20 cellular contexts compared by ENCODE assay signal in the genomic region with DNA sequence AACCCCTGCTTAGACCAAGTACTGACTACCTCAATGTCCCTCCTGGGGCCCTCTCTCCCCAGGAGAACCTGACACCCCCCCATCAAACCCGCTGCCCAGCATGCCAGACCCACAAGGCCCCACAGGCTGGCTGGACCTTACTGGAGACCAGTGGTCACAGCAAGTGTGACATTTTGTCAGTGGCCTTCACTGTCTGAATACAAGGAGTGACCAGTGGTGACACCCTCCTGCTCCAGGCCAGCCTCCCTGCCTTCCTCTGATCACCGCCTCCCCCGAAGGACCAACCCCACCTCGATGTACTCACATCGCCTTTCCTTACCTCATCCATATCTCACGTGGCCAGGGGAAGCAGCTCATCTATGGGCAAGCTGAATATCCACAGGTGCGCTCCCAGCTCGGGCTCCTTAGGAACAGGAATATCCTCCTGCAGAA.
DNase-seq lines count a peak whose midpoint lies in the region; ATAC-seq, FAIRE-seq and TF ChIP-seq lines count a peak whose summit lies in the region.
"Had no signal": no experiment of that assay in that cellular context is flagged by ENCODE, and none has a peak within 500 bp of the region (broad histone marks: within the 10 kb centered on the region; RNA-seq: fewer than 3 reads in every experiment).

No MANE protein-coding gene starts in this region.

- no peak overlapping the region for H4K5ac ChIP-seq in IMR-90 (ENCODE audit: low read depth, low read length)

- WGBS in IMR-90 (ENCODE audit: extremely low coverage in 2 of 2, insufficient read length in 1 of 2), 2 experiments, result 83% methylated on average over 6 of the region's 8 CpGs; no CpG with 5 or more reads in 1 of the 2 experiments
- WGBS in tibial nerve, 2 donors, result 76 to 86% methylated on average over 8 of the region's 8 CpGs

- H3K56ac ChIP-seq in IMR-90 (ENCODE audit: extremely low read depth, insufficient read depth, low read length), result no peak overlapping the region

- H3K4me3 Mint-ChIP-seq in CD14-positive monocyte, result no peak overlapping the region
- H3K4me3 Mint-ChIP-seq in dendritic cell treated with granulocyte-macrophage colony-stimulating factor and Interleukin-4, amounts not matched to agents 40 ng/mL and 50 ng/mL, for 4 days, result no peak overlapping the region

- no peak for TF ChIP-seq CTCF in CD14-positive monocyte (IDR thresholded peaks at IDR 0.05)
- TF ChIP-seq CTCF in IMR-90 (conservative IDR thresholded peaks at IDR 0.05; ENCODE audit: low read depth, low read length), result no peak
- TF ChIP-seq CTCF in parathyroid adenoma (IDR thresholded peaks at IDR 0.05), result no peak
- TF ChIP-seq CTCF in tibial nerve (IDR thresholded peaks at IDR 0.05), result no peak

- H3K79me2 ChIP-seq in parathyroid adenoma, result no peaks in the 10 kb centered on the region

- in situ Hi-C loops in IMR-90 (cut with MboI; ENCODE audit: low sequenced_read_pairs), result no loop called here

- no peak overlapping the region for H2BK15ac ChIP-seq in IMR-90 (ENCODE audit: low read depth, low read length)

- CTCF ChIA-PET in IMR-90 (lab: Yijun Ruan, JAX), result interaction anchor here (1.9 kb wide), 1 partner anchor 11 kb away, joined by 4 read pairs; no protein-coding TSS in a partner anchor

- peaks cover 11% of the 10 kb centered on the region for H3K9me1 ChIP-seq in IMR-90 (ENCODE audit: insufficient read depth, low read length)

- H3K27me3 Mint-ChIP-seq in CD14-positive monocyte (ENCODE audit: low read depth in 3 of 3), result peaks cover 0 to 7% (median 1%) of the 10 kb centered on the region in 3 donors
- H3K27me3 Mint-ChIP-seq in dendritic cell treated with granulocyte-macrophage colony-stimulating factor and Interleukin-4, amounts not matched to agents 40 ng/mL and 50 ng/mL, for 4 days, result peaks cover 24% of the 10 kb centered on the region

- dilution Hi-C loops in IMR-90 (cut with HindIII; ENCODE audit: low sequenced_read_pairs, unreplicated experiment), result no loop called here

- H3K4me1 ChIP-seq in IMR-90 (ENCODE audit: control insufficient read depth, insufficient read depth, low read length) (peaks cover 12% of the 10 kb centered on the region), parathyroid adenoma (peaks cover 14% of the 10 kb centered on the region), tibial nerve (peaks cover 0 to 41% (median 22%) of the 10 kb centered on the region in 4 donors)

- TF ChIP-seq POLR2A in IMR-90 (IDR thresholded peaks at IDR 0.05; ENCODE audit: low read depth, low read length), result no peak
- no peak for TF ChIP-seq POLR2A in tibial nerve (IDR thresholded peaks at IDR 0.05)

- TF ChIP-seq EP300 in tibial nerve (IDR thresholded peaks at IDR 0.05), result no peak

- H2BK120ac ChIP-seq in IMR-90 (ENCODE audit: low read depth, low read length), result no peak overlapping the region

- no peak for FAIRE-seq in urothelium cell line (lab: Jason Lieb, UNC)
- FAIRE-seq: bronchial epithelial cell, frontal cortex, H1 had no signal

- H3K23ac ChIP-seq in IMR-90 (ENCODE audit: low read depth, low read length), result no peak overlapping the region

- H3K9ac ChIP-seq in IMR-90 (ENCODE audit: low read depth, low read length) (no peak overlapping the region), parathyroid adenoma (no peak overlapping the region)

- intact Hi-C loops in CD14-positive monocyte (cut with micrococcal nuclease) (no loop called here), IMR-90 (cut with micrococcal nuclease) (no loop called here)
- intact Hi-C loops in dendritic cell treated with granulocyte-macrophage colony-stimulating factor and Interleukin-4, amounts not matched to agents 40 ng/mL and 50 ng/mL, for 4 days (cut with micrococcal nuclease), result loop anchor here (10.0 kb wide), 1 partner anchor 149 kb away; a partner anchor contains a TSS

- DNase-seq in CD14-positive monocyte (ENCODE audit: low spot score) (no peak), IMR-90 (no peak), urothelium cell line (ENCODE audit: low spot score) (no peak), tibial nerve (ENCODE audit: low spot score in 2 of 2) (no peak)
- DNase-seq: activated CD4-positive, alpha-beta T cell treated with anti-CD3 and anti-CD28 coated beads, Interleukin-2, amount 50 U/mL, for 1 hour; mesendoderm; NCI-H2029; NCI-H345; right cardiac atrium; stimulated activated naive CD4-positive, alpha-beta T cell; SW 1271 had no signal

- BruUV-seq in IMR-90 (replicated peaks; lab: Mats Ljungman, UMichigan), result no TSS peak

- H4K8ac ChIP-seq in IMR-90 (ENCODE audit: low read depth in 2 of 2, low read length in 2 of 2), result no peak overlapping the region

- no peak overlapping the region for H3K4ac ChIP-seq in IMR-90 (ENCODE audit: low read depth, low read length)

- peaks cover 21% of the 10 kb centered on the region for H3K27me3 ChIP-seq in IMR-90 (ENCODE audit: control insufficient read depth, insufficient read depth, low read length)
- no peaks in the 10 kb centered on the region for H3K27me3 ChIP-seq in parathyroid adenoma (ENCODE audit: control insufficient read depth, insufficient read depth, low read length)
- H3K27me3 ChIP-seq in tibial nerve, result no peaks in the 10 kb centered on the region
- H3K27me3 ChIP-seq: adrenal gland, dorsolateral prefrontal cortex had no signal

- H4K20me1 ChIP-seq in IMR-90 (ENCODE audit: insufficient read depth, low read length), result no peaks in the 10 kb centered on the region

- H3K27ac ChIP-seq in IMR-90 (ENCODE audit: insufficient read depth, low read length), result no peak overlapping the region
- H3K27ac ChIP-seq in parathyroid adenoma, result peak overlapping the region; percentile 83
- no peak overlapping the region for H3K27ac ChIP-seq in tibial nerve
- H3K27ac ChIP-seq: dorsolateral prefrontal cortex had no signal

- no peak overlapping the region for H4K91ac ChIP-seq in IMR-90 (ENCODE audit: insufficient read depth, low read depth, low read length)

- no peak overlapping the region for H2BK5ac ChIP-seq in IMR-90 (ENCODE audit: low read depth, low read length, poor library complexity, severe bottlenecking)

- H3K18ac ChIP-seq in IMR-90 (ENCODE audit: low read depth, low read length), result no peak overlapping the region

- H3K4me3 ChIP-seq in IMR-90 (ENCODE audit: insufficient read depth, low read depth, low read length) (no peak overlapping the region), parathyroid adenoma (ENCODE audit: low read depth, low read length) (no peak overlapping the region), tibial nerve (no peak overlapping the region)
- H3K4me3 ChIP-seq: adrenal gland, dorsolateral prefrontal cortex had no signal

- H3K9me3 Mint-ChIP-seq in CD14-positive monocyte, result peaks cover 0 to 6% (median 3%) of the 10 kb centered on the region in 7 donors
- no peaks in the 10 kb centered on the region for H3K9me3 Mint-ChIP-seq in dendritic cell treated with granulocyte-macrophage colony-stimulating factor and Interleukin-4, amounts not matched to agents 40 ng/mL and 50 ng/mL, for 4 days

- H3K9me3 ChIP-seq in IMR-90 (ENCODE audit: control insufficient read depth, insufficient read depth, low read length) (peaks cover 5% of the 10 kb centered on the region; the same call in 1 of the 2 replicates), parathyroid adenoma (ENCODE audit: control insufficient read depth, low read length) (no peaks in the 10 kb centered on the region), tibial nerve (no peaks in the 10 kb centered on the region)
- H3K9me3 ChIP-seq: adrenal gland had no signal

- H2AFZ ChIP-seq in IMR-90 (replicated peaks; ENCODE audit: low read length, poor library complexity) (no peak overlapping the region), parathyroid adenoma (no peak overlapping the region)

- H3K36me3 ChIP-seq in IMR-90 (ENCODE audit: control insufficient read depth, insufficient read depth, low read length) (no peaks in the 10 kb centered on the region), parathyroid adenoma (ENCODE audit: control insufficient read depth, insufficient read depth, low read length) (no peaks in the 10 kb centered on the region), tibial nerve (no peaks in the 10 kb centered on the region)
- H3K36me3 ChIP-seq: adrenal gland had no signal

- TF ChIP-seq RAD21 in IMR-90 (IDR thresholded peaks at IDR 0.05; ENCODE audit: low read length), result no peak

- H3K36me3 Mint-ChIP-seq in CD14-positive monocyte, result no peaks in the 10 kb centered on the region
- no peaks in the 10 kb centered on the region for H3K36me3 Mint-ChIP-seq in dendritic cell treated with granulocyte-macrophage colony-stimulating factor and Interleukin-4, amounts not matched to agents 40 ng/mL and 50 ng/mL, for 4 days (ENCODE audit: low read depth)

- no peak overlapping the region for H2AK9ac ChIP-seq in IMR-90 (replicated peaks; ENCODE audit: low read depth, low read length, poor library complexity)

- H3K27ac Mint-ChIP-seq in CD14-positive monocyte, result peak overlapping the region in 5 of 7 donors; percentile 62 to 84 (median 73)
- peak overlapping the region; percentile 73 for H3K27ac Mint-ChIP-seq in dendritic cell treated with granulocyte-macrophage colony-stimulating factor and Interleukin-4, amounts not matched to agents 40 ng/mL and 50 ng/mL, for 4 days

- ATAC-seq in IMR-90 (ENCODE audit: low read depth), result no peak
- no peak for ATAC-seq in HG03432 (IDR thresholded peaks at IDR 0.05; ENCODE audit: unreplicated experiment)
- ATAC-seq: Right ventricle myocardium inferior had no signal

- POLR2A ChIA-PET in IMR-90 (lab: Charles Lee; ENCODE audit: unreplicated experiment), result no interaction called here

- H2BK20ac ChIP-seq in IMR-90 (ENCODE audit: low read depth, low read length), result 0 out of 2 replicates have a peak overlapping the region, but pooled peaks have one; percentile 57

- H3K4me1 Mint-ChIP-seq in CD14-positive monocyte, result peaks cover 79% of the 10 kb centered on the region
- peaks cover 97% of the 10 kb centered on the region for H3K4me1 Mint-ChIP-seq in dendritic cell treated with granulocyte-macrophage colony-stimulating factor and Interleukin-4, amounts not matched to agents 40 ng/mL and 50 ng/mL, for 4 days (ENCODE audit: low read depth)

- peak overlapping the region; percentile 52; the same call in 1 of the 2 replicates for H2AK5ac ChIP-seq in IMR-90 (ENCODE audit: low read depth, low read length)

- H3K4me2 ChIP-seq in IMR-90 (ENCODE audit: low read depth, low read length) (no peak overlapping the region), parathyroid adenoma (ENCODE audit: low read length) (no peak overlapping the region)

- H3K79me1 ChIP-seq in IMR-90 (ENCODE audit: low read depth in 1 of 2, low read length in 2 of 2), result no peaks in the 10 kb centered on the region

- H3K14ac ChIP-seq in IMR-90 (replicated peaks; ENCODE audit: low read depth, low read length), result no peak overlapping the region

TF ChIP-seq in IMR-90, 13 proteins besides CTCF, POLR2A, EP300 and RAD21 (continues in another document):
- TF ChIP-seq, protein P1, sequence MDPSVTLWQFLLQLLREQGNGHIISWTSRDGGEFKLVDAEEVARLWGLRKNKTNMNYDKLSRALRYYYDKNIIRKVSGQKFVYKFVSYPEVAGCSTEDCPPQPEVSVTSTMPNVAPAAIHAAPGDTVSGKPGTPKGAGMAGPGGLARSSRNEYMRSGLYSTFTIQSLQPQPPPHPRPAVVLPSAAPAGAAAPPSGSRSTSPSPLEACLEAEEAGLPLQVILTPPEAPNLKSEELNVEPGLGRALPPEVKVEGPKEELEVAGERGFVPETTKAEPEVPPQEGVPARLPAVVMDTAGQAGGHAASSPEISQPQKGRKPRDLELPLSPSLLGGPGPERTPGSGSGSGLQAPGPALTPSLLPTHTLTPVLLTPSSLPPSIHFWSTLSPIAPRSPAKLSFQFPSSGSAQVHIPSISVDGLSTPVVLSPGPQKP (IDR thresholded peaks at IDR 0.05; ENCODE audit: borderline replicate concordance, low read depth, low read length), result no peak
